Comparison of ENCODE assay signal across 10 cellular contexts in genomic region chr14:68735836-68736235, GRCh38. TPM values are rescaled to one million over a fixed set of nuclear protein-coding genes. Genes with fewer than 3 reads are reported as not detected.
DNase-seq lines count a peak whose midpoint lies in the region; ATAC-seq and TF ChIP-seq lines count a peak whose summit lies in the region.
"Had no signal": no experiment of that assay in that cellular context is flagged by ENCODE, and none has a peak within 500 bp of the region (broad histone marks: within the 10 kb centered on the region; RNA-seq: fewer than 3 reads in every experiment).

No MANE protein-coding gene starts in this region.

- intact Hi-C loops in left ventricle myocardium superior (cut with micrococcal nuclease) (no loop called here), gastrocnemius medialis (cut with DNase I; ENCODE audit: low total_unique reads) (no loop called here)

- H3K27ac ChIP-seq in gastrocnemius medialis = peak overlapping the region; percentile 55 to 76 (median 59)
- H3K27ac ChIP-seq: KMS-11 had no signal

- CTCF ChIA-PET in activated CD8-positive, alpha-beta T cell treated with anti-CD3 and anti-CD28 coated beads, Interleukin-2, amount 10 ng/mL, durations not matched to agents 7 days and 5 days (lab: Charles Lee) = interaction anchor here (0.6 to 1.1 kb wide), 2 partner anchors 18 to 909 kb away, joined by 3 read pairs; no protein-coding TSS in a partner anchor

- no peak for TF ChIP-seq CTCF in AG10803 (conservative IDR thresholded peaks at IDR 0.05; ENCODE audit: low read length)
- no peak for TF ChIP-seq CTCF in gastrocnemius medialis (IDR thresholded peaks at IDR 0.05 in 4 of 5, conservative IDR thresholded peaks at IDR 0.05 in 1 of 5)
- TF ChIP-seq CTCF in GM10266 (IDR thresholded peaks at IDR 0.05; ENCODE audit: control insufficient read depth, insufficient read depth, low read depth, missing control alignments) = no peak

- no peaks in the 10 kb centered on the region for H3K27me3 Mint-ChIP-seq in activated CD8-positive, alpha-beta T cell treated with anti-CD3 and anti-CD28 coated beads, Interleukin-2, amount 10 ng/mL, durations not matched to agents 7 days and 5 days (ENCODE audit: low read depth)

- no peak for ATAC-seq in activated CD8-positive, alpha-beta T cell treated with anti-CD3 and anti-CD28 coated beads, Interleukin-2, amount 10 ng/mL, durations not matched to agents 7 days and 5 days
- ATAC-seq in left ventricle myocardium superior (peak; percentile 36), gastrocnemius medialis (no peak)
- no peak for ATAC-seq in activated CD4-positive, CD25-positive, alpha-beta regulatory T cell treated with anti-CD3 and anti-CD28 coated beads, Interleukin-2, amount 50 U/mL, for 24 hours

- TF ChIP-seq POLR2A in gastrocnemius medialis (IDR thresholded peaks at IDR 0.05) = no peak

- H3K4me3 ChIP-seq in AG10803 (ENCODE audit: low read length) (no peak overlapping the region), gastrocnemius medialis (no peak overlapping the region)

- in situ Hi-C loops in gastrocnemius medialis (cut with MboI; ENCODE audit: low sequenced_read_pairs in 4 of 4) = no loop called here

- H3K9me3 ChIP-seq in gastrocnemius medialis = no peaks in the 10 kb centered on the region

- POLR2A ChIA-PET in activated CD8-positive, alpha-beta T cell treated with anti-CD3 and anti-CD28 coated beads, Interleukin-2, amount 10 ng/mL, durations not matched to agents 7 days and 5 days (lab: Charles Lee) = interaction anchor here (0.5 to 0.6 kb wide), 2 partner anchors 49 to 53 kb away, joined by 3 to 5 read pairs; no protein-coding TSS in a partner anchor

- H3K4me1 ChIP-seq in gastrocnemius medialis = peaks cover 7 to 20% of the 10 kb centered on the region in 2 donors

- peak overlapping the region; percentile 62 for H3K27ac Mint-ChIP-seq in activated CD8-positive, alpha-beta T cell treated with anti-CD3 and anti-CD28 coated beads, Interleukin-2, amount 10 ng/mL, durations not matched to agents 7 days and 5 days

- DNase-seq in AG10803 (ENCODE audit: low read depth) = peak; percentile 23
- no peak for DNase-seq in activated CD8-positive, alpha-beta T cell treated with anti-CD3 and anti-CD28 coated beads, Interleukin-2, amount 10 ng/mL, durations not matched to agents 7 days and 5 days
- no peak for DNase-seq in left ventricle myocardium superior
- DNase-seq in gastrocnemius medialis = no peak
- DNase-seq in pons (ENCODE audit: low spot score) = no peak
- no peak for DNase-seq in D341Med (ENCODE audit: low spot score)
- DNase-seq in GM10266 (ENCODE audit: extremely low spot score) = no peak
- DNase-seq: activated gamma-delta T cell treated with Interleukin-2 at 50 U/mL for 16 hours had no signal

- H3K36me3 ChIP-seq in gastrocnemius medialis = no peaks in the 10 kb centered on the region

- H3K9me3 Mint-ChIP-seq in activated CD8-positive, alpha-beta T cell treated with anti-CD3 and anti-CD28 coated beads, Interleukin-2, amount 10 ng/mL, durations not matched to agents 7 days and 5 days (ENCODE audit: insufficient read depth) = no peaks in the 10 kb centered on the region

- no peak overlapping the region for H3K4me3 Mint-ChIP-seq in activated CD8-positive, alpha-beta T cell treated with anti-CD3 and anti-CD28 coated beads, Interleukin-2, amount 10 ng/mL, durations not matched to agents 7 days and 5 days

- H3K4me1 Mint-ChIP-seq in activated CD8-positive, alpha-beta T cell treated with anti-CD3 and anti-CD28 coated beads, Interleukin-2, amount 10 ng/mL, durations not matched to agents 7 days and 5 days (ENCODE audit: low read depth) = peaks cover 38% of the 10 kb centered on the region

- H3K36me3 Mint-ChIP-seq in activated CD8-positive, alpha-beta T cell treated with anti-CD3 and anti-CD28 coated beads, Interleukin-2, amount 10 ng/mL, durations not matched to agents 7 days and 5 days (ENCODE audit: low read depth) = no peaks in the 10 kb centered on the region

- no peaks in the 10 kb centered on the region for H3K27me3 ChIP-seq in gastrocnemius medialis

RNA-seq across cellular contexts. Expression of gene ZFP36L1, which starts 57.0 kb away (rescaled TPM):
- 10 to 100 TPM; 63.3 to 73.2 TPM for total RNA-seq in activated CD8-positive, alpha-beta T cell treated with anti-CD3 and anti-CD28 coated beads, Interleukin-2, amount 10 ng/mL, durations not matched to agents 7 days and 5 days
- total RNA-seq in left ventricle myocardium superior (49.2 TPM), gastrocnemius medialis (100 to 1,000 TPM in 3 of 4 donors, 10 to 100 TPM in 1; 60.2 to 196 (median 125) TPM)
